Comparison of ENCODE assay signal across 17 cellular contexts in genomic region chr2:181829230-181829629, GRCh38.
"Had no signal": no experiment of that assay in that cellular context is flagged by ENCODE, and none has a peak within 500 bp of the region (broad histone marks: within the 10 kb centered on the region; RNA-seq: fewer than 3 reads in every experiment).

No MANE protein-coding gene starts in this region.

- H2AFZ ChIP-seq: hepatocyte had no signal

- H3K27ac ChIP-seq: coronary artery, dorsolateral prefrontal cortex, esophagus muscularis mucosa, foreskin keratinocyte, gastroesophageal sphincter, heart left ventricle, hepatocyte, left lung, lower lobe of right lung had no signal

- H3K4me2 ChIP-seq: hepatocyte had no signal

- H3K9me3 ChIP-seq: esophagus muscularis mucosa, gastroesophageal sphincter, heart left ventricle, left lung, lower lobe of right lung, mucosa of descending colon had no signal

- H3K4me1 ChIP-seq: esophagus muscularis mucosa, foreskin keratinocyte, gastroesophageal sphincter, heart left ventricle, left lung, lower lobe of right lung had no signal

- H3K27ac Mint-ChIP-seq: mesothelial cell of epicardium had no signal

- DNase-seq: dermis blood vessel endothelial cell; dorsolateral prefrontal cortex; effector CD4-positive, alpha-beta T cell; effector memory CD4-positive, alpha-beta T cell; foreskin keratinocyte; heart left ventricle; left cardiac atrium; left lung; left ventricle myocardium superior; lower lobe of right lung; mesenchymal stem cell; mucosa of descending colon had no signal

- ATAC-seq: foreskin keratinocyte, gastroesophageal sphincter, heart left ventricle, left cardiac atrium, left lung, left ventricle myocardium superior, lower lobe of right lung, mucosa of descending colon had no signal

- H3K4me3 ChIP-seq: coronary artery, dorsolateral prefrontal cortex, esophagus muscularis mucosa, gastroesophageal sphincter, heart left ventricle, hepatocyte, left lung, lower lobe of right lung, mucosa of descending colon had no signal

- H3K27me3 ChIP-seq: dorsolateral prefrontal cortex, esophagus muscularis mucosa, foreskin keratinocyte, gastroesophageal sphincter, heart left ventricle, hepatocyte, left lung had no signal

- H3K36me3 ChIP-seq: esophagus muscularis mucosa, gastroesophageal sphincter, heart left ventricle, left lung, lower lobe of right lung had no signal

- H3K4me3 Mint-ChIP-seq: mesothelial cell of epicardium had no signal

- H3K36me3 Mint-ChIP-seq: mesothelial cell of epicardium had no signal
